ENCODE assay signal across 8 cellular contexts in genomic region chr19:41427647-41428480, GRCh38. TPM values are rescaled to one million over a fixed set of nuclear protein-coding genes. Genes with fewer than 3 reads are reported as not detected.
DNase-seq lines count a peak whose midpoint lies in the region; ATAC-seq, FAIRE-seq and TF ChIP-seq lines count a peak whose summit lies in the region.

No MANE protein-coding gene starts in this region.

- H3K36me3 ChIP-seq in psoas muscle (ENCODE audit: insufficient read depth in 1 of 2, low read depth in 1 of 2) = peaks cover 3 to 63% of the 10 kb centered on the region in 2 donors

- no peaks in the 10 kb centered on the region for H3K9me3 ChIP-seq in psoas muscle

- peak overlapping the region; percentile 64 for H3K4me3 ChIP-seq in psoas muscle

- WGBS in psoas muscle, 3 donors = 18 to 34% (median 33%) methylated on average over 23 of the region's 23 CpGs

- H3K4me1 ChIP-seq in psoas muscle = peaks cover 17% of the 10 kb centered on the region

- peak; percentile 89 for DNase-seq in DMS53 (lab: John Stamatoyannopoulos, UW)
- peak; percentile 55 for DNase-seq in NCI-H2171 (lab: John Stamatoyannopoulos, UW)
- DNase-seq in activated T-helper 9 cell treated with anti-CD3 and anti-CD28 coated beads, Interleukin-2, amount 50 U/mL, for 16 hours (ENCODE audit: low read depth) = peak; percentile 24
- DNase-seq in Right ventricle myocardium superior = peak; percentile 58
- peak in 1 of 2 donors; percentile 41 for DNase-seq in psoas muscle
- no peak for DNase-seq in NCI-H774 (lab: John Stamatoyannopoulos, UW)
- DNase-seq in COLO829 (ENCODE audit: low spot score) = no peak
- no peak for DNase-seq in HTR-8/SVneo (ENCODE audit: insufficient read length, low spot score)

- H3K27me3 ChIP-seq in psoas muscle (ENCODE audit: insufficient read depth in 3 of 3, low read length in 2 of 3) = no peaks in the 10 kb centered on the region

- FAIRE-seq in HTR-8/SVneo (lab: Jason Lieb, UNC) = no peak

- TF ChIP-seq CTCF in psoas muscle (IDR thresholded peaks at IDR 0.05) = no peak

- peak overlapping the region; percentile 72 for H3K27ac ChIP-seq in psoas muscle

- ATAC-seq in Right ventricle myocardium superior (ENCODE audit: poor library complexity) = peak; percentile 22
- ATAC-seq in psoas muscle = peak in 1 of 4 donors; percentile 2

- intact Hi-C loops in Right ventricle myocardium superior (cut with DNase I) (no loop called here), psoas muscle (cut with DNase I) (loop anchor here in 1 of 2 donors (5.0 kb wide), 2 partner anchors 46 to 106 kb away; no protein-coding TSS in a partner anchor)

RNA-seq across cellular contexts. Expression of gene B3GNT8, which starts 0.7 kb away (rescaled TPM):
- total RNA-seq in Right ventricle myocardium superior (12.5 TPM), psoas muscle (1 to 10 TPM in 2 of 4 donors, under 1 TPM in 2; 0.55 to 1.9 (median 1.3) TPM)
- polyA plus RNA-seq in psoas muscle = under 1 TPM; 0.59 to 0.96 (median 0.73) TPM

RNA-seq across cellular contexts. Expression of gene DMAC2, which starts 11.8 kb away (rescaled TPM):
- total RNA-seq in Right ventricle myocardium superior = 113 TPM
- 10 to 100 TPM; 37.6 to 71.4 (median 59.5) TPM for total RNA-seq in psoas muscle
- polyA plus RNA-seq in psoas muscle = 100 to 1,000 TPM in 1 of 3 donors, 10 to 100 TPM in 2; 68.5 to 113 (median 88.8) TPM

RNA-seq across cellular contexts. Expression of gene ERICH4, which starts 15.1 kb away (rescaled TPM):
- total RNA-seq in Right ventricle myocardium superior = not detected
- total RNA-seq in psoas muscle = not detected
- polyA plus RNA-seq in psoas muscle = under 1 TPM in 2 of 3 donors, not detected in 1; 0.09 to 0.10 TPM

RNA-seq across cellular contexts. Expression of gene BCKDHA, which starts 30.2 kb away (rescaled TPM):
- total RNA-seq in Right ventricle myocardium superior (50.4 TPM), psoas muscle (10 to 100 TPM; 31.5 to 45.1 (median 39.8) TPM)
- 10 to 100 TPM; 34.9 to 58.8 (median 43.3) TPM for polyA plus RNA-seq in psoas muscle

RNA-seq across cellular contexts. Expression of gene EXOSC5, which starts 30.7 kb away (rescaled TPM):
- total RNA-seq in Right ventricle myocardium superior (17.4 TPM), psoas muscle (10 to 100 TPM; 25.4 to 42.3 (median 41.2) TPM)
- polyA plus RNA-seq in psoas muscle = 10 to 100 TPM; 34.9 to 78.8 (median 59.0) TPM

Comparison
In these comparisons a context has a peak if more than half of its experiments do, and no peak if none do; other contexts are left out.
1. DNase-seq: peak in DMS53 (single experiment), NCI-H2171 (single experiment), activated T-helper 9 cell treated with anti-CD3 and anti-CD28 coated beads, Interleukin-2, amount 50 U/mL, for 16 hours (single experiment) and Right ventricle myocardium superior (single experiment); none in NCI-H774 (single experiment), COLO829 (single experiment) and HTR-8/SVneo (single experiment).